In the genomic region with DNA sequence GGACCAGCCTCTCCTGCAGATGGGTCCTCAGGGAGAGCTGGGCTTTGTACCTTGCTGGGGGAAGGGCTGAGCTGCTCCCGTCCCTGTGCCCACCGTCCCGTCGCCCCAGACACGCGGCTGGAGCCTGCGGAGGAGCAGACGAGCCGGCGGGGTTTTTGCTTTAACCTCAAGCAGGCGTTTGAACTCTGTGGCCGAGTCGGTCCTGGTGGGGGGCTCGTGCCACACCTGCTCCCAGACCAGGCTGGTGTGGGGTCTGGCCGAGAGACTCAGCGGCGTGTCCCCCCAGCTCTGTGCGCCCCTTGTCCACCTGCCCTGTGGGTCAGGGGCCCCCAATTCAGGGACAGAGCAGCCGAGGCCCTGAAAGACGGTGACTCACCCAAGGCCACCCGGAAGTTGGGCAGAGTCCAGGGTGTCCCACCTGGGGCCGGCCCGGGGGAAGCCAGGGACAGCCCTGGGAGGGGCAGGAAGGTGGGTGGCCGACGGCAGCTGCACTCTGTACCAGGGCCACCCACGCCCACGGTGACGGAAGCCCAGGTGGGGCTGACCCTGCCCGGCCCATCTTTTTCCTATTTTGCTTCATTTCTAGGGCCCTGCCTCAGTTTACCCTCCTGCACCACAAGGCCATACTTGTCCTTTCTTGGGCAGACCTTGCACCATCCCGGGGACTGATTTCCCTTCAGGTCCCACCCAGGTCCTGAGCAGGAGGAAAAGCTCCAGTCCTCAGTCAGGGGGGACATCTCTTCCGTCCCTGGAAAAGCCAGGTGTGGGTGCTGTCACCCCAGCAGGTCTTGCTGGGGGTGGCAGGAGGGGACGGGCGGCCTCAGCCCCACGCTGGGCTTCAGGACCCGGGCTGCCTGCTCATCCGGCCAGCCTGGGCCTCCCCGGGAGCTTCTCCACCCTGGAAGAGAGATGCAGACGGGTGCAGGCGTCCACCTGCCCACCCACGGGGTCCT, we compare ENCODE assay signal across 1 cellular context.
TF ChIP-seq lines count a peak whose summit lies in the region.

No MANE protein-coding gene starts in this region.

TF ChIP-seq in HepG2, 621 proteins besides CTCF, POLR2A, EP300 and RAD21 (continued from another document and continues in another):
- TF ChIP-seq, protein P1, sequence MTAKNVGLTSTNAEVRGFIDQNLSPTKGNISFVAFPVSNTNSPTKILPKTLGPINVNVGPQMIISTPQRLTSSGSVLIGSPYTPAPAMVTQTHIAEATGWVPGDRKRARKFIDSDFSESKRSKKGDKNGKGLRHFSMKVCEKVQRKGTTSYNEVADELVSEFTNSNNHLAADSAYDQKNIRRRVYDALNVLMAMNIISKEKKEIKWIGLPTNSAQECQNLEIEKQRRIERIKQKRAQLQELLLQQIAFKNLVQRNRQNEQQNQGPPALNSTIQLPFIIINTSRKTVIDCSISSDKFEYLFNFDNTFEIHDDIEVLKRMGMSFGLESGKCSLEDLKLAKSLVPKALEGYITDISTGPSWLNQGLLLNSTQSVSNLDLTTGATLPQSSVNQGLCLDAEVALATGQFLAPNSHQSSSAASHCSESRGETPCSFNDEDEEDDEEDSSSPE (CRISPR knock-in tag; IDR thresholded peaks at IDR 0.05), result 0 out of 2 replicates have a peak, but pooled peaks have one; percentile 43
- TF ChIP-seq ZNF614 (CRISPR knock-in tag; IDR thresholded peaks at IDR 0.05; ENCODE audit: borderline replicate concordance) (peak; percentile 87; the same call in 1 of the 2 replicates), ZNF841 (CRISPR knock-in tag; IDR thresholded peaks at IDR 0.05; ENCODE audit: borderline replicate concordance) (no peak), ZNF792 (CRISPR knock-in tag; IDR thresholded peaks at IDR 0.05) (no peak; the same call in none of the 2 replicates), GLI4 (CRISPR knock-in tag; IDR thresholded peaks at IDR 0.05; ENCODE audit: borderline replicate concordance) (peak; percentile 87; the same call in 1 of the 2 replicates), KLF11 (CRISPR knock-in tag; IDR thresholded peaks at IDR 0.05) (peak; percentile 65; the same call in 1 of the 2 replicates), ISL2 (CRISPR knock-in tag; IDR thresholded peaks at IDR 0.05) (peak; percentile 63; the same call in 1 of the 2 replicates), ZFY (CRISPR knock-in tag; IDR thresholded peaks at IDR 0.05) (peak; percentile 69), ZNF747 (CRISPR knock-in tag; IDR thresholded peaks at IDR 0.05; ENCODE audit: borderline replicate concordance) (peak; percentile 86; the same call in 1 of the 2 replicates), ZNF367 (CRISPR knock-in tag; IDR thresholded peaks at IDR 0.05; ENCODE audit: borderline replicate concordance) (no peak), ZNF570 (CRISPR knock-in tag; IDR thresholded peaks at IDR 0.05; ENCODE audit: borderline replicate concordance) (no peak; the same call in 1 of the 2 replicates), ATAD3A (CRISPR knock-in tag; IDR thresholded peaks at IDR 0.05) (no peak), SKI (IDR thresholded peaks at IDR 0.05; ENCODE audit: partially characterized antibody) (peak; percentile 87), ZNF160 (CRISPR knock-in tag; IDR thresholded peaks at IDR 0.05) (peak; percentile 79; the same call in 1 of the 2 replicates), ZNF891 (CRISPR knock-in tag; IDR thresholded peaks at IDR 0.05) (peak; percentile 55), BRD4 (CRISPR knock-in tag; IDR thresholded peaks at IDR 0.05) (peak; percentile 55), ZNF772 (CRISPR knock-in tag; IDR thresholded peaks at IDR 0.05) (peak; percentile 83; the same call in 1 of the 2 replicates), ZNF552 (CRISPR knock-in tag; IDR thresholded peaks at IDR 0.05; ENCODE audit: borderline replicate concordance) (no peak), MYNN (CRISPR knock-in tag; IDR thresholded peaks at IDR 0.05; ENCODE audit: low read depth) (0 out of 2 replicates have a peak, but pooled peaks have one; percentile 49), TAF15 (IDR thresholded peaks at IDR 0.05; ENCODE audit: low read depth, low read length, poor library complexity, severe bottlenecking) (peak; percentile 82), ZNF546 (CRISPR knock-in tag; conservative IDR thresholded peaks at IDR 0.05) (no peak; the same call in 1 of the 2 replicates), NONO (IDR thresholded peaks at IDR 0.05) (no peak), NONO (CRISPR knock-in tag; conservative IDR thresholded peaks at IDR 0.05) (peak; percentile 82; the same call in 1 of the 2 replicates), GZF1 (CRISPR knock-in tag; IDR thresholded peaks at IDR 0.05) (no peak), HIVEP1 (CRISPR knock-in tag; IDR thresholded peaks at IDR 0.05) (peak; percentile 100), ZNF563 (CRISPR knock-in tag; IDR thresholded peaks at IDR 0.05) (peak; percentile 86; the same call in 1 of the 2 replicates), HMG20A (CRISPR knock-in tag; IDR thresholded peaks at IDR 0.05; ENCODE audit: borderline replicate concordance) (peak; percentile 64; the same call in 1 of the 2 replicates), YEATS4 (CRISPR knock-in tag; IDR thresholded peaks at IDR 0.05; ENCODE audit: borderline replicate concordance) (peak; percentile 82; the same call in 1 of the 2 replicates), GFI1 (CRISPR knock-in tag; IDR thresholded peaks at IDR 0.05; ENCODE audit: borderline replicate concordance) (peak; percentile 50; the same call in 1 of the 2 replicates), MTA1 (CRISPR knock-in tag; IDR thresholded peaks at IDR 0.05; ENCODE audit: borderline replicate concordance) (peak; percentile 98), MEF2D (CRISPR knock-in tag; IDR thresholded peaks at IDR 0.05) (peak; percentile 71; the same call in 1 of the 2 replicates), ARHGAP35 (CRISPR knock-in tag; IDR thresholded peaks at IDR 0.05; ENCODE audit: borderline replicate concordance) (no peak), SOX13 (IDR thresholded peaks at IDR 0.05) (no peak; the same call in 1 of the 2 replicates), SOX13 (CRISPR knock-in tag; conservative IDR thresholded peaks at IDR 0.05 in 1 of 2, IDR thresholded peaks at IDR 0.05 in 1 of 2) (peak in 1 of 2 experiments; percentile 77; a peak in 2 of 4 replicates), POLR2AphosphoS2 (IDR thresholded peaks at IDR 0.05; ENCODE audit: low read depth, low read length) (no peak), ZNF75D (CRISPR knock-in tag; IDR thresholded peaks at IDR 0.05; ENCODE audit: borderline replicate concordance) (no peak)
- TF ChIP-seq, protein P2, sequence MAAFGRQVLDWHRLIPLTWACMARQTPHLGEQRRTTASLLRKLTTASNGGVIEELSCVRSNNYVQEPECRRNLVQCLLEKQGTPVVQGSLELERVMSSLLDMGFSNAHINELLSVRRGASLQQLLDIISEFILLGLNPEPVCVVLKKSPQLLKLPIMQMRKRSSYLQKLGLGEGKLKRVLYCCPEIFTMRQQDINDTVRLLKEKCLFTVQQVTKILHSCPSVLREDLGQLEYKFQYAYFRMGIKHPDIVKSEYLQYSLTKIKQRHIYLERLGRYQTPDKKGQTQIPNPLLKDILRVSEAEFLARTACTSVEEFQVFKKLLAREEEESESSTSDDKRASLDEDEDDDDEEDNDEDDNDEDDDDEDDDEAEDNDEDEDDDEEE (CRISPR knock-in tag; IDR thresholded peaks at IDR 0.05), result peak; percentile 33; the same call in 1 of the 2 replicates
- TF ChIP-seq, protein P3, sequence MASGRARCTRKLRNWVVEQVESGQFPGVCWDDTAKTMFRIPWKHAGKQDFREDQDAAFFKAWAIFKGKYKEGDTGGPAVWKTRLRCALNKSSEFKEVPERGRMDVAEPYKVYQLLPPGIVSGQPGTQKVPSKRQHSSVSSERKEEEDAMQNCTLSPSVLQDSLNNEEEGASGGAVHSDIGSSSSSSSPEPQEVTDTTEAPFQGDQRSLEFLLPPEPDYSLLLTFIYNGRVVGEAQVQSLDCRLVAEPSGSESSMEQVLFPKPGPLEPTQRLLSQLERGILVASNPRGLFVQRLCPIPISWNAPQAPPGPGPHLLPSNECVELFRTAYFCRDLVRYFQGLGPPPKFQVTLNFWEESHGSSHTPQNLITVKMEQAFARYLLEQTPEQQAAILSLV (CRISPR knock-in tag; IDR thresholded peaks at IDR 0.05; ENCODE audit: borderline replicate concordance), result peak; percentile 96
- TF ChIP-seq, protein P4, sequence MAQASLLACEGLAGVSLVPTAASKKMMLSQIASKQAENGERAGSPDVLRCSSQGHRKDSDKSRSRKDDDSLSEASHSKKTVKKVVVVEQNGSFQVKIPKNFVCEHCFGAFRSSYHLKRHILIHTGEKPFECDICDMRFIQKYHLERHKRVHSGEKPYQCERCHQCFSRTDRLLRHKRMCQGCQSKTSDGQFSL (CRISPR knock-in tag; IDR thresholded peaks at IDR 0.05), result peak; percentile 82; the same call in 1 of the 2 replicates
- TF ChIP-seq, protein P5, sequence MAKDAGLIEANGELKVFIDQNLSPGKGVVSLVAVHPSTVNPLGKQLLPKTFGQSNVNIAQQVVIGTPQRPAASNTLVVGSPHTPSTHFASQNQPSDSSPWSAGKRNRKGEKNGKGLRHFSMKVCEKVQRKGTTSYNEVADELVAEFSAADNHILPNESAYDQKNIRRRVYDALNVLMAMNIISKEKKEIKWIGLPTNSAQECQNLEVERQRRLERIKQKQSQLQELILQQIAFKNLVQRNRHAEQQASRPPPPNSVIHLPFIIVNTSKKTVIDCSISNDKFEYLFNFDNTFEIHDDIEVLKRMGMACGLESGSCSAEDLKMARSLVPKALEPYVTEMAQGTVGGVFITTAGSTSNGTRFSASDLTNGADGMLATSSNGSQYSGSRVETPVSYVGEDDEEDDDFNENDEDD (CRISPR knock-in tag; IDR thresholded peaks at IDR 0.05; ENCODE audit: borderline replicate concordance), result peak; percentile 37; the same call in 1 of the 2 replicates
- TF ChIP-seq, protein P6, sequence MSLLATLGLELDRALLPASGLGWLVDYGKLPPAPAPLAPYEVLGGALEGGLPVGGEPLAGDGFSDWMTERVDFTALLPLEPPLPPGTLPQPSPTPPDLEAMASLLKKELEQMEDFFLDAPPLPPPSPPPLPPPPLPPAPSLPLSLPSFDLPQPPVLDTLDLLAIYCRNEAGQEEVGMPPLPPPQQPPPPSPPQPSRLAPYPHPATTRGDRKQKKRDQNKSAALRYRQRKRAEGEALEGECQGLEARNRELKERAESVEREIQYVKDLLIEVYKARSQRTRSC (CRISPR knock-in tag; IDR thresholded peaks at IDR 0.05; ENCODE audit: low read depth), result no peak
- TF ChIP-seq, protein P7, sequence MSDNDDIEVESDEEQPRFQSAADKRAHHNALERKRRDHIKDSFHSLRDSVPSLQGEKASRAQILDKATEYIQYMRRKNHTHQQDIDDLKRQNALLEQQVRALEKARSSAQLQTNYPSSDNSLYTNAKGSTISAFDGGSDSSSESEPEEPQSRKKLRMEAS (IDR thresholded peaks at IDR 0.05), result peak; percentile 68
- TF ChIP-seq, protein P8, sequence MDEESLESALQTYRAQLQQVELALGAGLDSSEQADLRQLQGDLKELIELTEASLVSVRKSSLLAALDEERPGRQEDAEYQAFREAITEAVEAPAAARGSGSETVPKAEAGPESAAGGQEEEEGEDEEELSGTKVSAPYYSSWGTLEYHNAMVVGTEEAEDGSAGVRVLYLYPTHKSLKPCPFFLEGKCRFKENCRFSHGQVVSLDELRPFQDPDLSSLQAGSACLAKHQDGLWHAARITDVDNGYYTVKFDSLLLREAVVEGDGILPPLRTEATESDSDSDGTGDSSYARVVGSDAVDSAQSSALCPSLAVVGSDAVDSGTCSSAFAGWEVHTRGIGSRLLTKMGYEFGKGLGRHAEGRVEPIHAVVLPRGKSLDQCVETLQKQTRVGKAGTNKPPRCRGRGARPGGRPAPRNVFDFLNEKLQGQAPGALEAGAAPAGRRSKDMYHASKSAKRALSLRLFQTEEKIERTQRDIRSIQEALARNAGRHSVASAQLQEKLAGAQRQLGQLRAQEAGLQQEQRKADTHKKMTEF (CRISPR knock-in tag; IDR thresholded peaks at IDR 0.05), result peak; percentile 85
- TF ChIP-seq, protein P9, sequence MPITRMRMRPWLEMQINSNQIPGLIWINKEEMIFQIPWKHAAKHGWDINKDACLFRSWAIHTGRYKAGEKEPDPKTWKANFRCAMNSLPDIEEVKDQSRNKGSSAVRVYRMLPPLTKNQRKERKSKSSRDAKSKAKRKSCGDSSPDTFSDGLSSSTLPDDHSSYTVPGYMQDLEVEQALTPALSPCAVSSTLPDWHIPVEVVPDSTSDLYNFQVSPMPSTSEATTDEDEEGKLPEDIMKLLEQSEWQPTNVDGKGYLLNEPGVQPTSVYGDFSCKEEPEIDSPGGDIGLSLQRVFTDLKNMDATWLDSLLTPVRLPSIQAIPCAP (CRISPR knock-in tag; IDR thresholded peaks at IDR 0.05; ENCODE audit: low read depth), result peak; percentile 85; the same call in 1 of the 2 replicates
